In the genomic region with DNA sequence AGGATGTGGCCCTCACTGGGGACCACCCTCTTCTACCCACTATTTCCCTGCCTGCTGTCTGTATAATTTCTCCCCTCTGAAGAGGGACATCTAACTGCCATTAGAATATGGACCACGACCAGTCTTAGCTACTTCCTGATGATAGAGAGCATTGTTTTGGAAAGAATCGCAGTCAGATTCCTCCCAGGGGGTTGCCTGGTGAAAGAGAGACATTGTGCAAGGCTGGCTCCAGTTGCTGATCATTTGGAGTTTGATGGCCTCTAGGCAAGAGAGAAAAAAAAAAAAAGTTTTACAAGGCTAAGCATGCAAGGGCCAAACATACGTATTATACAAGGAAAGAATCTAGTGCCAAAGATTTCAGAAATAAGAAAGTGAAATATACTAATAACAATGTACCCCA, we compare ENCODE assay signal across 32 cellular contexts.
"Had no signal": no experiment of that assay in that cellular context is flagged by ENCODE, and none has a peak within 500 bp of the region (broad histone marks: within the 10 kb centered on the region; RNA-seq: fewer than 3 reads in every experiment).

No MANE protein-coding gene starts in this region.

- H3K27ac ChIP-seq: adrenal gland, ascending aorta, breast epithelium, cardiac muscle cell, colonic mucosa, gastrocnemius medialis, WERI-Rb-1 had no signal

- DNase-seq: activated B cell treated with CpG ODN at 0.5 μM for 24 hours; activated CD4-positive, alpha-beta T cell treated with anti-CD3 and anti-CD28 coated beads for 48 hours; activated CD4-positive, alpha-beta T cell treated with anti-CD3 and anti-CD28 coated beads, Interleukin-2, amount 50 U/mL, for 1 hour; activated CD4-positive, alpha-beta T cell treated with anti-CD3 and anti-CD28 coated beads, Interleukin-2, amount 50 U/mL, for 48 hours; activated CD8-positive, alpha-beta memory T cell treated with anti-CD3 and anti-CD28 coated beads for 24 hours; activated CD8-positive, alpha-beta T cell treated with anti-CD3 and anti-CD28 coated beads for 36 hours; activated effector memory CD4-positive, alpha-beta T cell treated with Interleukin-2 at 50 U/mL for 16 hours; activated gamma-delta T cell treated with Interleukin-2 at 50 U/mL for 16 hours; activated naive CD4-positive, alpha-beta T cell treated with anti-CD3 and anti-CD28 coated beads, Interleukin-2, amount 50 U/mL, for 16 hours; activated naive CD4-positive, alpha-beta T cell treated with Interleukin-2 at 50 U/mL for 16 hours; activated naive CD8-positive, alpha-beta T cell treated with anti-CD3 and anti-CD28 coated beads for 36 hours; activated naive CD8-positive, alpha-beta T cell treated with anti-CD3 and anti-CD28 coated beads, Interleukin-2, amount 50 U/mL, for 24 hours; activated T-cell treated with anti-CD3 and anti-CD28 coated beads, Interleukin-2, amount 50 U/mL, for 4 hours; adrenal gland; amygdala; central memory CD4-positive, alpha-beta T cell; cerebellar nuclear complex; colonic mucosa; effector CD8-positive, alpha-beta T cell; foreskin fibroblast; gastrocnemius medialis; glutamatergic neuron; T-helper 1 cell; T-helper 17 cell; T1000; WERI-Rb-1 had no signal

- H3K9me3 ChIP-seq: adrenal gland, colonic mucosa, gastrocnemius medialis had no signal

- H3K36me3 ChIP-seq: adrenal gland, ascending aorta, breast epithelium, cardiac muscle cell, colonic mucosa, gastrocnemius medialis, WERI-Rb-1 had no signal

- H3K4me1 ChIP-seq: adrenal gland, ascending aorta, breast epithelium, colonic mucosa had no signal

- ATAC-seq: activated CD4-positive, CD25-positive, alpha-beta regulatory T cell treated with anti-CD3 and anti-CD28 coated beads, Interleukin-2, amount 50 U/mL, for 24 hours; activated CD8-positive, alpha-beta T cell treated with anti-CD3 and anti-CD28 coated beads for 36 hours; activated naive CD8-positive, alpha-beta T cell treated with anti-CD3 and anti-CD28 coated beads, Interleukin-2, amount 50 U/mL, for 24 hours; activated T-cell treated with anti-CD3 and anti-CD28 coated beads, Interleukin-2, amount 50 U/mL, for 4 hours; activated T-helper 17 cell treated with anti-CD3 and anti-CD28 coated beads, Interleukin-2, amount 50 U/mL, for 72 hours; esophagus mucosa; gastrocnemius medialis; T-helper 17 cell had no signal

- H3K4me3 ChIP-seq: adrenal gland, ascending aorta, breast epithelium, cardiac muscle cell, colonic mucosa, gastrocnemius medialis had no signal

- H3K27me3 ChIP-seq: adrenal gland, ascending aorta, breast epithelium, cardiac muscle cell, colonic mucosa, gastrocnemius medialis had no signal
